8 cellular contexts compared by ENCODE assay signal in the genomic region with DNA sequence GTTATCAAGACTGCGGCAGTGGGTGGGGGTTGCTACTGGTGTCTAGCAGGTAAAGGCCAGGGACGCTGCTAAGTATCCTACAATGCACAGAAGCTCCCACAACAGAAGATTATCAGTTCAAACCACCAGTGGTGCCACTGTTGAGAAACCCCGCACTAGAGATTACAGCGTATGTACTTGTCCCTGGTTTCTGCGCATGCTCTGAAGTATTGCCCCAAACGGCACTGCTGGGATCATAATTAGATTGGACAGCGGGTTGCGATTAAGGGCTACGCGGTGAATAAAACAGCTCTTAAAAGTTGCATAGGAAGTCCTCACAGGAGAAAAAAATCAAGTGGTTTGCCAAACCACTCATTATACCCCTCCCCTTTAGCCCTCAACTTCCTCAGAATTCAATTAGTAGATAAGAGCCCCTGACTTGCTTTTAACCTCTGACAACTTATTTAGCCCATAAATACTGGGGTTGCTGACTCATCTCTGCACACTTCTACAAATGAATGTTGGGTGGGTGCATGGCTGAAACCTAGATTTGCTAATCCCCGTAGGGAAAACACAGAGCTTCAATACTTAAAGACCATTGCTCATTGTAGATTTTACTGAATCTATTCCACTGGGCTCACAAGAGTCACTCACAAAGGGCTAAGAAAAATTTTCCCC.
DNase-seq lines count a peak whose midpoint lies in the region; ATAC-seq and TF ChIP-seq lines count a peak whose summit lies in the region.

No MANE protein-coding gene starts in this region.

- CTCF ChIA-PET in activated naive CD4-positive, alpha-beta T cell treated with anti-CD3 and anti-CD28 coated beads for 36 hours (lab: Charles Lee) = interaction anchor here (0.8 to 1.6 kb wide), 2 partner anchors 31 to 66 kb away, joined by 4 to 10 read pairs; no protein-coding TSS in a partner anchor

- peak overlapping the region; percentile 57 for H3K27ac Mint-ChIP-seq in activated naive CD4-positive, alpha-beta T cell treated with anti-CD3 and anti-CD28 coated beads for 36 hours

- no peaks in the 10 kb centered on the region for H3K36me3 Mint-ChIP-seq in activated naive CD4-positive, alpha-beta T cell treated with anti-CD3 and anti-CD28 coated beads for 36 hours (ENCODE audit: low read depth)

- peak; percentile 56 for ATAC-seq in GM18519 (IDR thresholded peaks at IDR 0.05; ENCODE audit: low FRiP score, unreplicated experiment)
- peak; percentile 79 for ATAC-seq in HG02870 (IDR thresholded peaks at IDR 0.05; ENCODE audit: unreplicated experiment)
- ATAC-seq in omental fat pad (ENCODE audit: low FRiP score) = peak; percentile 80

- no peak for TF ChIP-seq CTCF in omental fat pad (IDR thresholded peaks at IDR 0.05)

- no peak overlapping the region for H3K4me3 Mint-ChIP-seq in activated naive CD4-positive, alpha-beta T cell treated with anti-CD3 and anti-CD28 coated beads for 36 hours

- intact Hi-C loops in activated naive CD4-positive, alpha-beta T cell treated with anti-CD3 and anti-CD28 coated beads for 36 hours (cut with micrococcal nuclease) = loop anchor here (1.0 to 2.0 kb wide), 4 partner anchors 34 to 570 kb away; no protein-coding TSS in a partner anchor

- H3K27me3 Mint-ChIP-seq in activated naive CD4-positive, alpha-beta T cell treated with anti-CD3 and anti-CD28 coated beads for 36 hours (ENCODE audit: low read depth) = peaks cover 16% of the 10 kb centered on the region

- peak; percentile 19 for DNase-seq in NCI-H774 (lab: John Stamatoyannopoulos, UW)
- DNase-seq in activated naive CD4-positive, alpha-beta T cell treated with anti-CD3 and anti-CD28 coated beads for 36 hours = peak; percentile 74
- no peak for DNase-seq in omental fat pad (ENCODE audit: low spot score)
- DNase-seq in NCI-H446 treated with DMSO at 0.1 percent for 48 hours (lab: John Stamatoyannopoulos, UW) = no peak
- DNase-seq in DMS 273 (lab: John Stamatoyannopoulos, UW; ENCODE audit: unreplicated experiment) = no peak
- no peak for DNase-seq in iPS-NIHi11 (ENCODE audit: low spot score)

- H3K4me1 Mint-ChIP-seq in activated naive CD4-positive, alpha-beta T cell treated with anti-CD3 and anti-CD28 coated beads for 36 hours (ENCODE audit: low read depth) = peaks cover 27% of the 10 kb centered on the region

- H3K9me3 Mint-ChIP-seq in activated naive CD4-positive, alpha-beta T cell treated with anti-CD3 and anti-CD28 coated beads for 36 hours = no peaks in the 10 kb centered on the region

Comparison
In these comparisons a context has a peak if more than half of its experiments do, and no peak if none do; other contexts are left out.
1. DNase-seq: peak in NCI-H774 (single experiment) and activated naive CD4-positive, alpha-beta T cell treated with anti-CD3 and anti-CD28 coated beads for 36 hours (single experiment); none in omental fat pad (single experiment), NCI-H446 treated with DMSO at 0.1 percent for 48 hours (single experiment), DMS 273 (single experiment) and iPS-NIHi11 (single experiment).
2. Peak in every context shown above with its lines, with median percentiles within 50 percentile points of each other: ATAC-seq.